19 cellular contexts compared by ENCODE assay signal in the genomic region with DNA sequence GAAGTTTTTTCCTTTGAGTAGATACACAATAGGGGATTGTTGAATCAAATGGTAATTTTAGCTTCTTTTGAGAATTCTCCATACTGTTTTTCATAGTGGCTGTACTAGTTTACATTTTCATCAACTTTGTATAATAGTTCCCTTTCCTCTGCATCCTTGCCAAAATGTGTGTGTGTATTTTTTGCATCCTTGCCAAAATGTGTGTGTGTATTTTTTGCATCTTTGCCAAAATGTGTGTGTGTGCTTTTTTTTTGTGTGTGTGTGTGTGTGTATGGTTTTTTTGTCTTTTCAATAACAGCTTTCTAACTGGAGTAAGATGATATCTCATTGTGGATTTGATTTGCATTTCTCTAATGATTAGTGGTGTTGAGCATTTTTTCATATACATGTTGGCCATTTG.
"Had no signal": no experiment of that assay in that cellular context is flagged by ENCODE, and none has a peak within 500 bp of the region (broad histone marks: within the 10 kb centered on the region; RNA-seq: fewer than 3 reads in every experiment).

No MANE protein-coding gene starts in this region.

- H3K27ac ChIP-seq: gastroesophageal sphincter, neutrophil, right atrium auricular region, sigmoid colon, skin epidermis, testis, transverse colon had no signal

- DNase-seq: erythroblast; foreskin fibroblast; glutamatergic neuron; mammary epithelial cell; naive thymus-derived CD4-positive, alpha-beta T cell; nephron progenitor cell; posterior cingulate gyrus; sigmoid colon; stimulated activated CD4-positive, alpha-beta T cell treated with anti-CD3 and anti-CD28 coated beads, Interleukin-2, amount 100 ng/mL, for 24 hours; stimulated activated CD4-positive, alpha-beta T cell treated with anti-CD3 and anti-CD28 coated beads, Interleukin-4, amount 100 ng/mL, for 4 hours; stimulated activated naive B cell treated with anti-CD40 and anti-IgM and Interleukin-4, amounts not matched to agents 10 μg/mL and 1 μg/mL and 100 μg/mL, for 72 hours; stimulated activated naive CD8-positive, alpha-beta T cell treated with anti-CD3 and anti-CD28 coated beads, Interleukin-15, amount 100 ng/mL, for 72 hours; testis; transverse colon had no signal

- ATAC-seq: gastroesophageal sphincter; naive thymus-derived CD4-positive, alpha-beta T cell; stimulated activated naive B cell treated with anti-CD40 and anti-IgM and Interleukin-4, amounts not matched to agents 10 μg/mL and 1 μg/mL and 100 μg/mL, for 72 hours; stimulated activated naive CD8-positive, alpha-beta T cell treated with anti-CD3 and anti-CD28 coated beads, Interleukin-15, amount 100 ng/mL, for 72 hours had no signal

- H3K4me3 ChIP-seq: gastroesophageal sphincter, right atrium auricular region, sigmoid colon, skin epidermis, testis, transverse colon had no signal

- H3K4me1 ChIP-seq: gastroesophageal sphincter, right atrium auricular region, sigmoid colon, testis, transverse colon had no signal

- H3K27ac Mint-ChIP-seq: naive thymus-derived CD4-positive, alpha-beta T cell; nephron progenitor cell; stimulated activated naive B cell treated with anti-CD40 and anti-IgM and Interleukin-4, amounts not matched to agents 10 μg/mL and 1 μg/mL and 100 μg/mL, for 72 hours; stimulated activated naive CD8-positive, alpha-beta T cell treated with anti-CD3 and anti-CD28 coated beads, Interleukin-15, amount 100 ng/mL, for 72 hours had no signal

- H3K4me1 Mint-ChIP-seq: central memory CD8-positive, alpha-beta T cell; naive thymus-derived CD4-positive, alpha-beta T cell; nephron progenitor cell; stimulated activated naive CD8-positive, alpha-beta T cell treated with anti-CD3 and anti-CD28 coated beads, Interleukin-15, amount 100 ng/mL, for 72 hours had no signal

- H3K9me3 ChIP-seq: gastroesophageal sphincter, neutrophil, testis had no signal

- H3K36me3 ChIP-seq: gastroesophageal sphincter, neutrophil, right atrium auricular region, sigmoid colon, transverse colon had no signal

- H3K4me3 Mint-ChIP-seq: central memory CD8-positive, alpha-beta T cell; naive thymus-derived CD4-positive, alpha-beta T cell; nephron progenitor cell; stimulated activated naive B cell treated with anti-CD40 and anti-IgM and Interleukin-4, amounts not matched to agents 10 μg/mL and 1 μg/mL and 100 μg/mL, for 72 hours; stimulated activated naive CD8-positive, alpha-beta T cell treated with anti-CD3 and anti-CD28 coated beads, Interleukin-15, amount 100 ng/mL, for 72 hours had no signal

- H3K27me3 Mint-ChIP-seq: central memory CD8-positive, alpha-beta T cell; stimulated activated naive CD8-positive, alpha-beta T cell treated with anti-CD3 and anti-CD28 coated beads, Interleukin-15, amount 100 ng/mL, for 72 hours had no signal

- H3K27me3 ChIP-seq: gastroesophageal sphincter, neutrophil, right atrium auricular region, sigmoid colon, testis, transverse colon had no signal
